ENCODE assay signal across 7 cellular contexts in genomic region chr10:132453470-132453861, GRCh38. TPM values are rescaled to one million over a fixed set of nuclear protein-coding genes. Genes with fewer than 3 reads are reported as not detected.
A peak's percentile ranks its signal among the peaks of the same experiment; 100 is the strongest.
DNase-seq lines count a peak whose midpoint lies in the region; ATAC-seq, FAIRE-seq and TF ChIP-seq lines count a peak whose summit lies in the region.

No MANE protein-coding gene starts in this region.

- TF ChIP-seq CTCF in LNCaP clone FGC (IDR thresholded peaks at IDR 0.05; ENCODE audit: control insufficient read depth, extremely low read depth, insufficient read depth) (no peak), foreskin keratinocyte (conservative IDR thresholded peaks at IDR 0.05) (no peak)

- DNase-seq in LNCaP clone FGC (ENCODE audit: low read depth), result no peak
- no peak for DNase-seq in foreskin keratinocyte
- no peak for DNase-seq in frontal cortex (ENCODE audit: low spot score in 2 of 2)
- no peak for DNase-seq in Ammon's horn (ENCODE audit: low spot score)
- no peak for DNase-seq in amygdala (lab: John Stamatoyannopoulos, UW)

- H3K36me3 ChIP-seq in subcutaneous abdominal adipose tissue (ENCODE audit: control insufficient read depth in 5 of 5, insufficient read depth in 5 of 5, low read length in 5 of 5), result no peaks in the 10 kb centered on the region

- peak overlapping the region in 2 of 5 donors; percentile 39 to 52 for H3K9ac ChIP-seq in subcutaneous abdominal adipose tissue (ENCODE audit: low read length in 5 of 5)

- H3K27me3 ChIP-seq in foreskin keratinocyte (no peaks in the 10 kb centered on the region), subcutaneous abdominal adipose tissue (ENCODE audit: control insufficient read depth in 5 of 5, insufficient read depth in 4 of 5, low read length in 5 of 5) (peaks cover 6 to 13% (median 8%) of the 10 kb centered on the region in 5 donors)

- H3K4me1 ChIP-seq in foreskin keratinocyte, result peaks cover 4% of the 10 kb centered on the region
- H3K4me1 ChIP-seq in subcutaneous abdominal adipose tissue (ENCODE audit: control insufficient read depth in 5 of 5, insufficient read depth in 5 of 5, low read length in 5 of 5), result peaks cover 2 to 44% (median 25%) of the 10 kb centered on the region in 5 donors

- peak; percentile 12 for ATAC-seq in GM21723 (IDR thresholded peaks at IDR 0.05; ENCODE audit: unreplicated experiment)
- ATAC-seq in foreskin keratinocyte, result peak; percentile 3

- H3K4me3 ChIP-seq in LNCaP clone FGC (ENCODE audit: low read depth, low read length) (peak overlapping the region; percentile 27), subcutaneous abdominal adipose tissue (ENCODE audit: low read depth in 1 of 5, low read length in 5 of 5) (peak overlapping the region in 3 of 5 donors; percentile 10 to 53 (median 35))

- H3K27ac ChIP-seq in foreskin keratinocyte, result no peak overlapping the region
- H3K27ac ChIP-seq in subcutaneous abdominal adipose tissue (ENCODE audit: low read depth, low read length), result no peak overlapping the region

- FAIRE-seq in frontal cortex (lab: Jason Lieb, UNC), result no peak

- no peaks in the 10 kb centered on the region for H3K9me3 ChIP-seq in subcutaneous abdominal adipose tissue (ENCODE audit: control insufficient read depth in 5 of 5, low read length in 5 of 5)

RNA-seq across cellular contexts. Expression of gene PWWP2B, which starts 56.5 kb away (rescaled TPM):
- total RNA-seq in foreskin keratinocyte (10.5 and 12.5 TPM in 2 replicates), frontal cortex (9.4 TPM)
- 11.0 and 14.0 TPM in 2 replicates for polyA plus RNA-seq in foreskin keratinocyte
